In the genomic region with DNA sequence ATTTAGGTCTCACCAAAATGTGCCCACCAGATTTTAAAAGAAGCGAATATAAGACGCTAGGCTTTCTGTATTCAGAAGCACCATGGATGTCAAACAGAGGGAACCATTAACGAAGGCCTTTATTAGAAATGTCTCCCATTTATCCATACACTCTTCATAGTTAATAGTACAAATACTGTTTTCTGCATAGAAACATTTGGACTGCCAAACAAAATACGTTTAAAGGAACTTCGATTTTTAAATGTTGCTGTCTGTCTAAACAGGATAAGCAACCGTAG, we compare ENCODE assay signal across 8 cellular contexts. TPM values are rescaled to one million over a fixed set of nuclear protein-coding genes. Genes with fewer than 3 reads are reported as not detected.
A peak's percentile ranks its signal among the peaks of the same experiment; 100 is the strongest.
DNase-seq lines count a peak whose midpoint lies in the region; ATAC-seq and TF ChIP-seq lines count a peak whose summit lies in the region.

No MANE protein-coding gene starts in this region.

- H3K4me3 ChIP-seq in GM12875 (ENCODE audit: low read depth, low read length) (peak overlapping the region; percentile 53), PC-9 (peak overlapping the region; percentile 79), epithelial cell of proximal tubule (ENCODE audit: low read depth, low read length) (peak overlapping the region; percentile 79), trophoblast cell (ENCODE audit: low read depth, low read length) (peak overlapping the region; percentile 33)

- no peaks in the 10 kb centered on the region; the same call in 1 of the 2 replicates for H3K9me3 ChIP-seq in PC-9 (ENCODE audit: insufficient read depth, low read depth)
- no peaks in the 10 kb centered on the region for H3K9me3 ChIP-seq in trophoblast cell (ENCODE audit: insufficient read depth, low read depth, low read length)

- no peak overlapping the region for H3K18ac ChIP-seq in trophoblast cell (ENCODE audit: low read length)

- H3K14ac ChIP-seq in trophoblast cell (ENCODE audit: low read length): no peak overlapping the region

- H3K4me2 ChIP-seq in PC-9: peak overlapping the region; percentile 95
- peak overlapping the region; percentile 88 for H3K4me2 ChIP-seq in trophoblast cell (ENCODE audit: low read length)

- H4K91ac ChIP-seq in trophoblast cell (ENCODE audit: low read depth, low read length): peak overlapping the region; percentile 26

- H3K4me1 ChIP-seq in PC-9 (replicated peaks; ENCODE audit: insufficient read depth) (peaks cover 26% of the 10 kb centered on the region), trophoblast cell (ENCODE audit: control insufficient read depth in 1 of 2, insufficient read depth in 2 of 2, low read length in 2 of 2) (peaks cover 0 to 2% of the 10 kb centered on the region in 2 experiments)

- peak overlapping the region; percentile 16 for H2BK120ac ChIP-seq in trophoblast cell (ENCODE audit: insufficient read depth, low read length, poor library complexity)

- no peak overlapping the region for H4K8ac ChIP-seq in trophoblast cell (ENCODE audit: low read depth, low read length)

- CTCF ChIA-PET in PC-9 (lab: Charles Lee): no interaction called here

- H3K27me3 ChIP-seq in PC-9 (ENCODE audit: insufficient read depth, low read depth) (no peaks in the 10 kb centered on the region), trophoblast cell (ENCODE audit: insufficient read depth, low read length) (no peaks in the 10 kb centered on the region)

- TF ChIP-seq CTCF in GM12875 (IDR thresholded peaks at IDR 0.05; ENCODE audit: borderline replicate concordance, insufficient read depth, low read depth, low read length) (no peak), PC-9 (conservative IDR thresholded peaks at IDR 0.05) (no peak), epithelial cell of proximal tubule (conservative IDR thresholded peaks at IDR 0.05; ENCODE audit: low read depth, low read length) (no peak)

- peak overlapping the region; percentile 64 for H2BK5ac ChIP-seq in trophoblast cell (ENCODE audit: low read depth, low read length, poor library complexity)

- H3K79me1 ChIP-seq in trophoblast cell (ENCODE audit: low read length): peaks cover 14% of the 10 kb centered on the region

- no peak overlapping the region for H2AK5ac ChIP-seq in trophoblast cell (ENCODE audit: low read length)

- TF ChIP-seq POLR2A in GM18505 (IDR thresholded peaks at IDR 0.05; ENCODE audit: borderline replicate concordance, extremely low read depth, insufficient read depth, insufficient read length): no peak

- no peak for ATAC-seq in GM18505 (IDR thresholded peaks at IDR 0.05; ENCODE audit: unreplicated experiment)
- ATAC-seq in HG02763 (IDR thresholded peaks at IDR 0.05; ENCODE audit: unreplicated experiment): no peak

- WGBS in trophoblast cell (ENCODE audit: extremely low coverage, insufficient coverage, insufficient read length): no CpG with 5 or more reads among the region's 6 CpGs

- H3K79me2 ChIP-seq in PC-9 (ENCODE audit: low read depth) (peaks cover 4% of the 10 kb centered on the region; the same call in 1 of the 2 replicates), trophoblast cell (ENCODE audit: control insufficient read depth, insufficient read depth, low read length, poor library complexity) (peaks cover 6% of the 10 kb centered on the region)

- H3K4ac ChIP-seq in trophoblast cell (ENCODE audit: low read depth, low read length): no peak overlapping the region

- H3F3A ChIP-seq in PC-9 (ENCODE audit: insufficient read depth, low read depth): peaks cover 39% of the 10 kb centered on the region

- peak in 1 of 2 experiments; percentile 25 for DNase-seq in PC-9
- no peak for DNase-seq in epithelial cell of proximal tubule (ENCODE audit: low read depth)
- no peak for DNase-seq in trophoblast cell
- DNase-seq in H4 (ENCODE audit: low spot score): no peak
- no peak for DNase-seq in EL

- H3K27ac ChIP-seq in PC-9: peak overlapping the region; percentile 95
- peak overlapping the region; percentile 96 for H3K27ac ChIP-seq in trophoblast cell (ENCODE audit: low read depth, low read length)

- H3K9me2 ChIP-seq in PC-9 (ENCODE audit: insufficient read depth): no peaks in the 10 kb centered on the region

- H2BK12ac ChIP-seq in trophoblast cell (ENCODE audit: low read length): no peak overlapping the region

- intact Hi-C loops in PC-9 (cut with micrococcal nuclease; ENCODE audit: unreplicated experiment): loop anchor here (2.0 kb wide), 1 partner anchor 62 kb away; no protein-coding TSS in a partner anchor

- H2AFZ ChIP-seq in PC-9 (peak overlapping the region; percentile 84), trophoblast cell (ENCODE audit: insufficient read depth, low read length, poor library complexity) (peak overlapping the region; percentile 10)

- H4K12ac ChIP-seq in trophoblast cell (ENCODE audit: low read depth, low read length): no peak overlapping the region

- H3K23ac ChIP-seq in trophoblast cell (ENCODE audit: low read length): no peak overlapping the region

- POLR2A ChIA-PET in PC-9 (lab: Charles Lee; ENCODE audit: unreplicated experiment): no interaction called here

- H3K9ac ChIP-seq in trophoblast cell (ENCODE audit: low read length): no peak overlapping the region

- H3K36me3 ChIP-seq in PC-9 (ENCODE audit: low read depth) (no peaks in the 10 kb centered on the region), trophoblast cell (ENCODE audit: control insufficient read depth in 1 of 2, insufficient read depth in 2 of 2, low read length in 2 of 2) (no peaks in the 10 kb centered on the region)

- BruUV-seq in PC-9 (replicated peaks; lab: Mats Ljungman, UMichigan): no TSS peak

- H4K20me1 ChIP-seq in PC-9 (ENCODE audit: insufficient read depth): no peaks in the 10 kb centered on the region

RNA-seq across cellular contexts. Expression of a gene that starts 32.6 kb away (rescaled TPM):
- total RNA-seq in PC-9 (2021) (33.3 and 46.0 TPM in 2 replicates), epithelial cell of proximal tubule (5.1 and 5.3 TPM in 2 replicates)
- polyA plus RNA-seq in trophoblast cell (2013): 1.7 and 1.8 TPM in 2 replicates
- total RNA-seq in H4 (2014; rRNA removed; shearing (Covaris generic)): 7.8 and 13.4 TPM in 2 replicates
